1 cellular context compared by ENCODE assay signal in the genomic region with DNA sequence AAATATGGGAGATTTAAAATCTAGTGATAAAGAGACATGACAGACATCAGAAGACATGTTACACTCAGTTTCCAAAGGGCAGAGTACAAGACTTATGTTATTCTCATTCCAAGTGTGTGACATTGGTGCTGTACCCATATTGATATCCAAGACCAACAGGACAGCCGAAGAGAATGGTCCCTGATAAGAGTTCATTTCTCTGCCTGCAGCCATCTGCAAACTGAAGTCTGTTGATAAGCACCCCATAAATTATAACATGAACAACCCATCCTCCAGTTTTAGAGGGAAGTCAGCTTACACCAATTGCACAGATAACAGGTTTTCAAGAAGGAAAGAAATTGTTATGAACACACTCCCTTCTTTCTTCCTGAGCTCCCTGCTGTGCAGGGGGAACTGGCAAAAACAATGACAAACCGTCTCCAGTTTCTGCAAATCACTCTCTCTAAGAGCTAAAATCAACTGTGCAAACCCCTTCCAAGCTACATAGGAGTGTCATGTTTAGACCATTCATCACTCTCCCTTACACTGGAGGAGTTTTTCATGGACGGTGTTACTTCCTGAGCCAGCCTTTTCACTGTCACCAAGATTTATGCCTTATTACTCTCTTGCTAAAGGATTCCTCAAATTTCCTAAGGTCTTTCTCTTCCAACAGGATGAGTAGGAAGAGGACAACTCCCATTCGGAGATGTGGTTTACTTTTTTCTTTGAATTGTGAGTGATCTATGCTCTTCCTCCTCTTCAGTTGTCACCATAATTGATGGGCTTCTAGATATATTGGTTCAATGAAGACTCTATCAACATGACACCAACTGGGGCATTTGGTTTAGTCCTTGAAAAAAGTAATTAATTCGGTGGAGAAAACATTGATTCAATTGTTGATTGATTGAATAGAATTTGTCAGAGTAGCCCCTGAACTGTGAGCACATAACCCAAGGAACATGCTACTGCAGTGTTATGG.
TF ChIP-seq lines count a peak whose summit lies in the region.

No MANE protein-coding gene starts in this region.

TF ChIP-seq in K562, 482 proteins besides CTCF, POLR2A, EP300 and RAD21 (continued from another document and continues in another):
- TF ChIP-seq ZNF592 (IDR thresholded peaks at IDR 0.05) (peak; percentile 60), ZFP36 (IDR thresholded peaks at IDR 0.05; ENCODE audit: low read depth, low read length, partially characterized antibody) (peak; percentile 40), KAT2B (IDR thresholded peaks at IDR 0.05; ENCODE audit: low read depth, low read length) (no peak), ELF2 (CRISPR knock-in tag; IDR thresholded peaks at IDR 0.05) (no peak), TAF7 (tag; IDR thresholded peaks at IDR 0.05) (no peak), ZNF175 (CRISPR knock-in tag; IDR thresholded peaks at IDR 0.05; ENCODE audit: low read depth) (peak; percentile 95), ZNF76 (CRISPR knock-in tag; IDR thresholded peaks at IDR 0.05; ENCODE audit: borderline replicate concordance) (no peak), STAT5A (IDR thresholded peaks at IDR 0.05; ENCODE audit: borderline replicate concordance, low read length) (peak; percentile 97), POLR2B (IDR thresholded peaks at IDR 0.05; ENCODE audit: low read depth, partially characterized antibody) (no peak), RBFOX2 (IDR thresholded peaks at IDR 0.05; ENCODE audit: low read depth, low read length) (no peak), BACH1 (tag; IDR thresholded peaks at IDR 0.05) (no peak), NFATC3 (IDR thresholded peaks at IDR 0.05) (0 out of 2 replicates have a peak, but pooled peaks have one; percentile 47), FOSL1 (tag; conservative IDR thresholded peaks at IDR 0.05) (peak; percentile 70), BHLHE40 (IDR thresholded peaks at IDR 0.05; ENCODE audit: low read length) (peak; percentile 50; the same call in 1 of the 2 replicates), GTF3C2 (IDR thresholded peaks at IDR 0.05; ENCODE audit: borderline replicate concordance, extremely low read depth, insufficient read length) (no peak), TCF15 (CRISPR knock-in tag; IDR thresholded peaks at IDR 0.05) (no peak), SMARCA4 (IDR thresholded peaks at IDR 0.05) (peak; percentile 98), CTCFL (IDR thresholded peaks at IDR 0.05; ENCODE audit: borderline replicate concordance, insufficient read depth, low read depth, low read length, poor library complexity, severe bottlenecking) (no peak), KLF10 (CRISPR knock-in tag; IDR thresholded peaks at IDR 0.05) (no peak), TSC22D4 (tag; IDR thresholded peaks at IDR 0.05) (no peak), SPI1 (IDR thresholded peaks at IDR 0.05; ENCODE audit: borderline replicate concordance, low read depth, low read length) (peak; percentile 81), ZNF217 (CRISPR knock-in tag; IDR thresholded peaks at IDR 0.05) (no peak), HIVEP1 (CRISPR knock-in tag; IDR thresholded peaks at IDR 0.05) (no peak), PATZ1 (CRISPR knock-in tag; IDR thresholded peaks at IDR 0.05; ENCODE audit: borderline replicate concordance) (no peak), TAF9B (IDR thresholded peaks at IDR 0.05; ENCODE audit: partially characterized antibody) (peak; percentile 71), NCOA1 (IDR thresholded peaks at IDR 0.05; ENCODE audit: low read depth) (peak; percentile 93), RNF2 (IDR thresholded peaks at IDR 0.05) (peak; percentile 97), JUNB (CRISPR knock-in tag; conservative IDR thresholded peaks at IDR 0.05) (no peak), RBM17 (IDR thresholded peaks at IDR 0.05; ENCODE audit: borderline replicate concordance, low read depth, low read length) (no peak), ZSCAN32 (CRISPR knock-in tag; IDR thresholded peaks at IDR 0.05) (no peak), TGIF2 (CRISPR knock-in tag; IDR thresholded peaks at IDR 0.05) (no peak), PURB (CRISPR knock-in tag; IDR thresholded peaks at IDR 0.05; ENCODE audit: low read depth) (no peak), CGGBP1 (CRISPR knock-in tag; IDR thresholded peaks at IDR 0.05) (no peak), TAL1 (IDR thresholded peaks at IDR 0.05) (peak; percentile 99)
- TF ChIP-seq, protein P1, sequence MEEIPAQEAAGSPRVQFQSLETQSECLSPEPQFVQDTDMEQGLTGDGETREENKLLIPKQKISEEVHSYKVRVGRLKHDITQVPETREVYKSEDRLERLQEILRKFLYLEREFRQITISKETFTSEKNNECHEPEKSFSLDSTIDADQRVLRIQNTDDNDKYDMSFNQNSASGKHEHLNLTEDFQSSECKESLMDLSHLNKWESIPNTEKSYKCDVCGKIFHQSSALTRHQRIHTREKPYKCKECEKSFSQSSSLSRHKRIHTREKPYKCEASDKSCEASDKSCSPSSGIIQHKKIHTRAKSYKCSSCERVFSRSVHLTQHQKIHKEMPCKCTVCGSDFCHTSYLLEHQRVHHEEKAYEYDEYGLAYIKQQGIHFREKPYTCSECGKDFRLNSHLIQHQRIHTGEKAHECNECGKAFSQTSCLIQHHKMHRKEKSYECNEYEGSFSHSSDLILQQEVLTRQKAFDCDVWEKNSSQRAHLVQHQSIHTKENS (CRISPR knock-in tag; IDR thresholded peaks at IDR 0.05), result no peak
- TF ChIP-seq, protein P2, sequence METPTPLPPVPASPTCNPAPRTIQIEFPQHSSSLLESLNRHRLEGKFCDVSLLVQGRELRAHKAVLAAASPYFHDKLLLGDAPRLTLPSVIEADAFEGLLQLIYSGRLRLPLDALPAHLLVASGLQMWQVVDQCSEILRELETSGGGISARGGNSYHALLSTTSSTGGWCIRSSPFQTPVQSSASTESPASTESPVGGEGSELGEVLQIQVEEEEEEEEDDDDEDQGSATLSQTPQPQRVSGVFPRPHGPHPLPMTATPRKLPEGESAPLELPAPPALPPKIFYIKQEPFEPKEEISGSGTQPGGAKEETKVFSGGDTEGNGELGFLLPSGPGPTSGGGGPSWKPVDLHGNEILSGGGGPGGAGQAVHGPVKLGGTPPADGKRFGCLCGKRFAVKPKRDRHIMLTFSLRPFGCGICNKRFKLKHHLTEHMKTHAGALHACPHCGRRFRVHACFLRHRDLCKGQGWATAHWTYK (CRISPR knock-in tag; IDR thresholded peaks at IDR 0.05), result no peak
- TF ChIP-seq, protein P3, sequence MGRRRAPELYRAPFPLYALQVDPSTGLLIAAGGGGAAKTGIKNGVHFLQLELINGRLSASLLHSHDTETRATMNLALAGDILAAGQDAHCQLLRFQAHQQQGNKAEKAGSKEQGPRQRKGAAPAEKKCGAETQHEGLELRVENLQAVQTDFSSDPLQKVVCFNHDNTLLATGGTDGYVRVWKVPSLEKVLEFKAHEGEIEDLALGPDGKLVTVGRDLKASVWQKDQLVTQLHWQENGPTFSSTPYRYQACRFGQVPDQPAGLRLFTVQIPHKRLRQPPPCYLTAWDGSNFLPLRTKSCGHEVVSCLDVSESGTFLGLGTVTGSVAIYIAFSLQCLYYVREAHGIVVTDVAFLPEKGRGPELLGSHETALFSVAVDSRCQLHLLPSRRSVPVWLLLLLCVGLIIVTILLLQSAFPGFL (CRISPR knock-in tag; IDR thresholded peaks at IDR 0.05), result no peak
- TF ChIP-seq, protein P4, sequence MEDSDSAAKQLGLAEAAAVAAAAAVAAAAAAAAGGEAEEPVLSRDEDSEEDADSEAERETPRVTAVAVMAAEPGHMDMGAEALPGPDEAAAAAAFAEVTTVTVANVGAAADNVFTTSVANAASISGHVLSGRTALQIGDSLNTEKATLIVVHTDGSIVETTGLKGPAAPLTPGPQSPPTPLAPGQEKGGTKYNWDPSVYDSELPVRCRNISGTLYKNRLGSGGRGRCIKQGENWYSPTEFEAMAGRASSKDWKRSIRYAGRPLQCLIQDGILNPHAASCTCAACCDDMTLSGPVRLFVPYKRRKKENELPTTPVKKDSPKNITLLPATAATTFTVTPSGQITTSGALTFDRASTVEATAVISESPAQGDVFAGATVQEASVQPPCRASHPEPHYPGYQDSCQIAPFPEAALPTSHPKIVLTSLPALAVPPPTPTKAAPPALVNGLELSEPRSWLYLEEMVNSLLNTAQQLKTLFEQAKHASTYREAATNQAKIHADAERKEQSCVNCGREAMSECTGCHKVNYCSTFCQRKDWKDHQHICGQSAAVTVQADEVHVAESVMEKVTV (CRISPR knock-in tag; IDR thresholded peaks at IDR 0.05), result peak; percentile 24; the same call in 1 of the 2 replicates
